In genomic region chr17:62965149-62965648, GRCh38 we compare ENCODE assay signal across 8 cellular contexts. TPM values are rescaled to one million over a fixed set of nuclear protein-coding genes. Genes with fewer than 3 reads are reported as not detected.
DNase-seq lines count a peak whose midpoint lies in the region; ATAC-seq, FAIRE-seq and TF ChIP-seq lines count a peak whose summit lies in the region.

No MANE protein-coding gene starts in this region.

- WGBS in small intestine, 3 donors, result 56 to 72% (median 62%) methylated on average over 19 of the region's 19 CpGs

- peaks cover 28% of the 10 kb centered on the region for H3K79me2 ChIP-seq in fibroblast of lung (ENCODE audit: control insufficient read depth, insufficient read depth, low read length)

- TF ChIP-seq CTCF in fibroblast of lung (conservative IDR thresholded peaks at IDR 0.05 in 1 of 2, IDR thresholded peaks at IDR 0.05 in 1 of 2; ENCODE audit: low read depth in 1 of 2, low read length in 2 of 2), result no peak

- peaks cover 5% of the 10 kb centered on the region for H3K4me1 ChIP-seq in fibroblast of lung (ENCODE audit: control insufficient read depth, extremely low read depth, insufficient read depth, low read length)
- H3K4me1 ChIP-seq in small intestine (ENCODE audit: control insufficient read depth in 2 of 2, insufficient read depth in 1 of 2, low read depth in 1 of 2, low read length in 1 of 2), result no peaks in the 10 kb centered on the region

- ATAC-seq in HG02610 (IDR thresholded peaks at IDR 0.05; ENCODE audit: unreplicated experiment) (peak; percentile 30), GM21528 (IDR thresholded peaks at IDR 0.05; ENCODE audit: low FRiP score, unreplicated experiment) (no peak)

- no peak for FAIRE-seq in small intestine (lab: Jason Lieb, UNC)
- FAIRE-seq in urothelium cell line (lab: Jason Lieb, UNC), result no peak

- H3K9me3 ChIP-seq in fibroblast of lung (ENCODE audit: control insufficient read depth, insufficient read depth, low read depth, low read length) (no peaks in the 10 kb centered on the region), small intestine (ENCODE audit: control insufficient read depth, low read depth) (no peaks in the 10 kb centered on the region)

- DNase-seq in activated CD4-positive, alpha-beta T cell treated with anti-CD3 and anti-CD28 coated beads, Interleukin-2, amount 50 U/mL, for 1 hour, result peak; percentile 40
- DNase-seq in fibroblast of lung (ENCODE audit: low read depth in 2 of 2), result peak in 1 of 2 donors; percentile 39
- DNase-seq in small intestine, result no peak
- DNase-seq in urothelium cell line (ENCODE audit: low spot score), result no peak
- no peak for DNase-seq in islet precursor cell
- no peak for DNase-seq in HT-29 (ENCODE audit: low spot score)

- H4K20me1 ChIP-seq in fibroblast of lung (ENCODE audit: control insufficient read depth, extremely low read depth, insufficient read depth, low read length), result no peaks in the 10 kb centered on the region

- H2AFZ ChIP-seq in fibroblast of lung (ENCODE audit: low read length), result peak overlapping the region; percentile 90

- no peak overlapping the region for H3K9ac ChIP-seq in fibroblast of lung (ENCODE audit: insufficient read depth, low read length)

- H3K27me3 ChIP-seq in fibroblast of lung (ENCODE audit: control insufficient read depth, insufficient read depth, low read length) (no peaks in the 10 kb centered on the region), small intestine (ENCODE audit: control insufficient read depth in 2 of 2, insufficient read depth in 2 of 2, low read length in 2 of 2) (peaks cover 0 to 5% of the 10 kb centered on the region in 2 donors)

- H3K4me2 ChIP-seq in fibroblast of lung (ENCODE audit: extremely low read depth, insufficient read depth, low read length), result peak overlapping the region; percentile 42

- peak overlapping the region in 3 of 4 experiments; percentile 47 to 56 (median 56) for H3K4me3 ChIP-seq in fibroblast of lung (replicated peaks in 1 of 4; ENCODE audit: control extremely low read depth in 1 of 4, insufficient read depth in 1 of 4, low read depth in 3 of 4, low read length in 4 of 4)
- H3K4me3 ChIP-seq in small intestine (ENCODE audit: low read depth in 1 of 2, low read length in 2 of 2), result no peak overlapping the region

- H3K36me3 ChIP-seq in fibroblast of lung (ENCODE audit: control insufficient read depth, insufficient read depth, low read length), result no peaks in the 10 kb centered on the region
- H3K36me3 ChIP-seq in small intestine (ENCODE audit: control insufficient read depth in 2 of 2, insufficient read depth in 2 of 2, low read length in 2 of 2), result no peaks in the 10 kb centered on the region

- H3K27ac ChIP-seq in fibroblast of lung (ENCODE audit: insufficient read depth, low read length) (peak overlapping the region; percentile 74), small intestine (ENCODE audit: low read depth in 1 of 2, low read length in 1 of 2) (peak overlapping the region; percentile 43 to 89)

RNA-seq across cellular contexts. Expression of gene TANC2, which starts 0.8 kb away (rescaled TPM):
- total RNA-seq in fibroblast of lung, result 19.3 and 41.9 TPM in 2 replicates
- 7.2 and 13.5 TPM in 2 replicates for polyA plus RNA-seq in fibroblast of lung
- polyA plus RNA-seq in fibroblast of lung (2012), result 8.8 and 10.7 TPM in 2 replicates
- polyA minus RNA-seq in fibroblast of lung (ENCODE audit: low replicate concordance), result 170 and 285 TPM in 2 replicates
- polyA plus RNA-seq in small intestine, result 1 to 10 TPM in 1 of 3 donors, under 1 TPM in 2; 0.22 to 3.7 (median 0.54) TPM
- 1.4 and 7.1 TPM in 2 replicates for total RNA-seq in HT-29 (2014; rRNA removed; shearing (Covaris generic))

Comparison
In these comparisons a context has a peak if more than half of its experiments do, and no peak if none do; other contexts are left out.
1. H3K4me3 ChIP-seq: peak in fibroblast of lung (3 of 4); none in small intestine (0 of 2).